9 cellular contexts compared by ENCODE assay signal in the genomic region with DNA sequence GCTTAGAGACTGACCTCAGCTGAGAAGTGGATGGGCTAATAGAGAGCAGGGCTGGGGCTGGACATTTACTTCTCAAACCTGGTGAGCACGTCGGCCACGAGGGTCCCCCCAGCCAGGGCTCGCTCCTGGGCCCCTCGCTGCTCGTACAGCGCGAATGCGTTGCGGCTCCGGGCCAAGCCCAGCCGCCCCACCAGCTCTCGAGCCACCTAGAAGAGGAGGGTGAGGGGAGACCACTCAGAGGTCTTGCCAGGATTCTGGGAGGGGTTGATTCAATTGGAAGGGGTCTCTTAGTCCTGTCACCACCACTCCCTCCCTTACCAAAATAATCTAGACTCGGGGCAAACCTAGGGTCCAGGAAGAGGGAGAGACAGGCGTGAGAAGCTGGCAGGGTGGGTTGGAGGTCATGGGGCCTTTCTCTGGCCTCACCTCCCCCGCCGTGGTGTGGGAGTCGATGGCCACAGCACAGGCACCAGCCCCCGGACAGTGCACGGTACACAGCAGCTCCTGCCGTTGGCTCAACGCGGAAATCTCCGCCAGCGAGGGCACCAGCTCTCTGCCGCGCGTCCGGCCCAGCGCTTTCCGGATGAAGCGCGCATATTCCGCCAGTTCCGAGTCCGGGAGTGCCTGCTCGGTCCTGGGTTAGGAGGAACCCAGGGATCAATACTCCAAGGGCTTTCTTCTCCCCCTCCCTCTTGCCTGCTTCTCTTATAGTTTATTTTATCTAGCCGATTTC. TPM values are rescaled to one million over a fixed set of nuclear protein-coding genes. Genes with fewer than 3 reads are reported as not detected.
DNase-seq lines count a peak whose midpoint lies in the region; ATAC-seq and TF ChIP-seq lines count a peak whose summit lies in the region.
"Had no signal": no experiment of that assay in that cellular context is flagged by ENCODE, and none has a peak within 500 bp of the region (broad histone marks: within the 10 kb centered on the region; RNA-seq: fewer than 3 reads in every experiment).

No MANE protein-coding gene starts in this region.

- H3K9me3 ChIP-seq in left ventricle myocardium inferior (replicated peaks) (no peaks in the 10 kb centered on the region), upper lobe of left lung (no peaks in the 10 kb centered on the region)
- H3K9me3 ChIP-seq: heart left ventricle had no signal

- no peak overlapping the region for H3K27ac Mint-ChIP-seq in glutamatergic neuron (ENCODE audit: unreplicated experiment)

- intact Hi-C loops in left ventricle myocardium inferior (cut with micrococcal nuclease) (loop anchor here (10.0 kb wide), 1 partner anchor 56 kb away; no protein-coding TSS in a partner anchor), Right ventricle myocardium inferior (cut with DNase I) (no loop called here)

- no peak for TF ChIP-seq POLR2A in upper lobe of left lung (IDR thresholded peaks at IDR 0.05)

- TF ChIP-seq CTCF in left ventricle myocardium inferior (IDR thresholded peaks at IDR 0.05; ENCODE audit: borderline replicate concordance) (no peak), glutamatergic neuron (IDR thresholded peaks at IDR 0.05; ENCODE audit: partially characterized antibody, unreplicated experiment) (no peak), upper lobe of left lung (IDR thresholded peaks at IDR 0.05) (no peak)

- H3K4me3 ChIP-seq in left ventricle myocardium inferior (no peak overlapping the region), upper lobe of left lung (peak overlapping the region in 1 of 4 donors; percentile 33)

- peaks cover 7% of the 10 kb centered on the region for H3K9me3 Mint-ChIP-seq in glutamatergic neuron (ENCODE audit: unreplicated experiment)

- peaks cover 19% of the 10 kb centered on the region for H3K27me3 Mint-ChIP-seq in glutamatergic neuron (ENCODE audit: unreplicated experiment)

- H3K27me3 ChIP-seq in left ventricle myocardium inferior (ENCODE audit: low read depth) = no peaks in the 10 kb centered on the region
- peaks cover 0 to 6% (median 1%) of the 10 kb centered on the region in 4 donors for H3K27me3 ChIP-seq in upper lobe of left lung

- H3K36me3 ChIP-seq in left ventricle myocardium inferior = peaks cover 65% of the 10 kb centered on the region
- H3K36me3 ChIP-seq in upper lobe of left lung = peaks cover 13 to 58% (median 43%) of the 10 kb centered on the region in 4 donors

- peaks cover 79% of the 10 kb centered on the region for H3K4me1 ChIP-seq in left ventricle myocardium inferior
- H3K4me1 ChIP-seq in upper lobe of left lung = peaks cover 56 to 77% (median 59%) of the 10 kb centered on the region in 4 donors

- peak overlapping the region; percentile 74 for H3K4me3 Mint-ChIP-seq in glutamatergic neuron (ENCODE audit: unreplicated experiment)

- 67 to 74% methylated on average over 16 to 28 of the region's 38 CpGs for WGBS in upper lobe of left lung, 2 donors

- no peak for TF ChIP-seq EP300 in upper lobe of left lung (IDR thresholded peaks at IDR 0.05)

- peaks cover 6% of the 10 kb centered on the region for H3K4me1 Mint-ChIP-seq in glutamatergic neuron (ENCODE audit: low read depth, unreplicated experiment)

- H3K27ac ChIP-seq in left ventricle myocardium inferior (replicated peaks) (peak overlapping the region; percentile 97), upper lobe of left lung (peak overlapping the region in 3 of 4 donors; percentile 15 to 49 (median 30))

- H3K36me3 Mint-ChIP-seq in glutamatergic neuron (ENCODE audit: unreplicated experiment) = no peaks in the 10 kb centered on the region

- DNase-seq in left ventricle myocardium inferior = no peak
- DNase-seq in Right ventricle myocardium inferior (ENCODE audit: missing footprints) = no peak
- DNase-seq in glutamatergic neuron = no peak
- DNase-seq in upper lobe of left lung = peak in 1 of 2 donors; percentile 72
- no peak for DNase-seq in T1000 (lab: John Stamatoyannopoulos, UW)
- DNase-seq: AML-193, nucleus accumbens had no signal

- no peak for ATAC-seq in Right ventricle myocardium inferior
- no peak for ATAC-seq in upper lobe of left lung (ENCODE audit: low FRiP score in 2 of 2)
- no peak for ATAC-seq in GM19455 (IDR thresholded peaks at IDR 0.05; ENCODE audit: unreplicated experiment)
- ATAC-seq: heart left ventricle had no signal

RNA-seq across cellular contexts. Expression of gene PLEKHH3, which starts 5.7 kb away (rescaled TPM):
- 21.5 TPM for total RNA-seq in left ventricle myocardium inferior
- total RNA-seq in Right ventricle myocardium inferior = 26.1 TPM
- total RNA-seq in glutamatergic neuron (ENCODE audit: unreplicated experiment) = 40.6 TPM
- 10 to 100 TPM; 18.4 to 93.2 (median 28.4) TPM for total RNA-seq in upper lobe of left lung

RNA-seq across cellular contexts. Expression of gene CCR10, which starts 10.6 kb away (rescaled TPM):
- total RNA-seq in left ventricle myocardium inferior = 0.88 TPM
- total RNA-seq in Right ventricle myocardium inferior = 1.5 TPM
- 1.6 TPM for total RNA-seq in glutamatergic neuron (ENCODE audit: unreplicated experiment)
- 1 to 10 TPM in 4 of 6 donors, under 1 TPM in 2; 0.30 to 2.2 (median 1.4) TPM for total RNA-seq in upper lobe of left lung

RNA-seq across cellular contexts. Expression of gene CNTNAP1, which starts 11.2 kb away (rescaled TPM):
- total RNA-seq in left ventricle myocardium inferior (4.2 TPM), Right ventricle myocardium inferior (7.3 TPM), glutamatergic neuron (ENCODE audit: unreplicated experiment) (44.8 TPM), upper lobe of left lung (10 to 100 TPM in 1 of 6 donors, 1 to 10 TPM in 5; 1.7 to 37.7 (median 4.3) TPM)

RNA-seq across cellular contexts. Expression of gene TUBG2, which starts 12.0 kb away (rescaled TPM):
- 15.6 TPM for total RNA-seq in left ventricle myocardium inferior
- 15.0 TPM for total RNA-seq in Right ventricle myocardium inferior
- total RNA-seq in glutamatergic neuron (ENCODE audit: unreplicated experiment) = 22.1 TPM
- 100 to 1,000 TPM in 1 of 6 donors, 10 to 100 TPM in 5; 12.4 to 104 (median 15.2) TPM for total RNA-seq in upper lobe of left lung
